19 cellular contexts compared by ENCODE assay signal in the genomic region with DNA sequence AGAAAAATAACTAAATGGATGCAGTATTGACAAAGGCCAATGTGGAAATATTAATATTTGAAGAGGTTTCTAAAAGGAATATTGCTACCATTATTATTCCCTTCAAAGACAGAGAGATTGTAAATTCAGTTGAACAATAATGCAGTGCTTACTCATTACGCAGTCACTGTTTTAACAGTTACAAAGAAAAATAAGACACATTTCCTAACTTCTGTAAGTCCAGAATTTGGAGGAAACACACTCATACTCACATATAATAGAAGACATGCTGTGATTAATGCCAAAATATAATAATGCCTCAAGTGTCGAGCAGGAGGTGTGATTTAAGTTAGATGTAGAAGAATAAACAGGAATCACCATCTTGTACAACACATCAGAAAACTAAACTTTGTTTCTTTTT.
DNase-seq lines count a peak whose midpoint lies in the region; ATAC-seq and TF ChIP-seq lines count a peak whose summit lies in the region.
"Had no signal": no experiment of that assay in that cellular context is flagged by ENCODE, and none has a peak within 500 bp of the region (broad histone marks: within the 10 kb centered on the region; RNA-seq: fewer than 3 reads in every experiment).

No MANE protein-coding gene starts in this region.

- no peaks in the 10 kb centered on the region for H3K4me1 ChIP-seq in naive thymus-derived CD4-positive, alpha-beta T cell (ENCODE audit: control insufficient read depth in 2 of 2, insufficient read depth in 2 of 2, low read length in 2 of 2)
- H3K4me1 ChIP-seq: BLaER1 treated with 17β-estradiol and CSF1 and Interleukin-3, amounts not matched to agents 10 nM and 100 nM had no signal

- POLR2A ChIA-PET in naive thymus-derived CD4-positive, alpha-beta T cell (lab: Charles Lee): no interaction called here

- H3K27me3 ChIP-seq in naive thymus-derived CD4-positive, alpha-beta T cell (ENCODE audit: control insufficient read depth in 2 of 2, insufficient read depth in 2 of 2, low read length in 2 of 2): no peaks in the 10 kb centered on the region
- H3K27me3 ChIP-seq: BLaER1 treated with 17β-estradiol and CSF1 and Interleukin-3, amounts not matched to agents 10 nM and 100 nM had no signal

- DNase-seq in ELR (ENCODE audit: low read depth) (peak; percentile 46), M059J (ENCODE audit: low read depth) (peak; percentile 14), dermis blood vessel endothelial cell (peak; percentile 75), foreskin fibroblast (peak; percentile 46 to 69), CD1c-positive myeloid dendritic cell (ENCODE audit: extremely low spot score) (no peak), DMS153 (lab: John Stamatoyannopoulos, UW) (no peak), ecto neural progenitor cell (ENCODE audit: low spot score) (no peak)
- no peak for DNase-seq in naive thymus-derived CD4-positive, alpha-beta T cell
- DNase-seq: CD8-positive, alpha-beta T cell; GF-D8; KG1; NCI-H1105; NCI-H2029 treated with DMSO at 0.1 percent for 48 hours; NCI-H345; NCI-H524; Right ventricle myocardium superior; SW 1271 had no signal

- H3K36me3 ChIP-seq in naive thymus-derived CD4-positive, alpha-beta T cell (ENCODE audit: control insufficient read depth in 2 of 3, insufficient read depth in 3 of 3, low read length in 3 of 3): no peaks in the 10 kb centered on the region
- H3K36me3 ChIP-seq: BLaER1 treated with 17β-estradiol and CSF1 and Interleukin-3, amounts not matched to agents 10 nM and 100 nM had no signal

- no peak overlapping the region for H3K4me3 Mint-ChIP-seq in naive thymus-derived CD4-positive, alpha-beta T cell
- H3K4me3 Mint-ChIP-seq: CD8-positive, alpha-beta T cell had no signal

- no peak overlapping the region for H3K27ac ChIP-seq in naive thymus-derived CD4-positive, alpha-beta T cell (ENCODE audit: low read depth, low read length)
- H3K27ac ChIP-seq: BLaER1 treated with 17β-estradiol and CSF1 and Interleukin-3, amounts not matched to agents 10 nM and 100 nM; HL-60 had no signal

- no peak for TF ChIP-seq CTCF in foreskin fibroblast (IDR thresholded peaks at IDR 0.05; ENCODE audit: low read depth, low read length)

- H3K4me3 ChIP-seq in foreskin fibroblast (ENCODE audit: low read depth in 1 of 2, low read length in 2 of 2): no peak overlapping the region
- H3K4me3 ChIP-seq in naive thymus-derived CD4-positive, alpha-beta T cell (ENCODE audit: low read length): no peak overlapping the region
- H3K4me3 ChIP-seq: BLaER1 treated with 17β-estradiol and CSF1 and Interleukin-3, amounts not matched to agents 10 nM and 100 nM had no signal

- peaks cover 0 to 5% (median 0%) of the 10 kb centered on the region in 11 donors for H3K9me3 Mint-ChIP-seq in naive thymus-derived CD4-positive, alpha-beta T cell
- H3K9me3 Mint-ChIP-seq: CD8-positive, alpha-beta T cell had no signal

- intact Hi-C loops in naive thymus-derived CD4-positive, alpha-beta T cell (cut with micrococcal nuclease): no loop called here

- H3K4me1 Mint-ChIP-seq in naive thymus-derived CD4-positive, alpha-beta T cell: no peaks in the 10 kb centered on the region

- H3K27me3 Mint-ChIP-seq in naive thymus-derived CD4-positive, alpha-beta T cell: peaks cover 0 to 5% (median 0%) of the 10 kb centered on the region in 5 donors

- no peaks in the 10 kb centered on the region for H3K36me3 Mint-ChIP-seq in naive thymus-derived CD4-positive, alpha-beta T cell
- H3K36me3 Mint-ChIP-seq: CD8-positive, alpha-beta T cell had no signal

- ATAC-seq in naive thymus-derived CD4-positive, alpha-beta T cell: no peak
- ATAC-seq: CD8-positive, alpha-beta T cell had no signal

- no peak overlapping the region for H3K27ac Mint-ChIP-seq in naive thymus-derived CD4-positive, alpha-beta T cell
- H3K27ac Mint-ChIP-seq: CD8-positive, alpha-beta T cell had no signal

- CTCF ChIA-PET in naive thymus-derived CD4-positive, alpha-beta T cell (lab: Charles Lee): no interaction called here

- H3K9me3 ChIP-seq in naive thymus-derived CD4-positive, alpha-beta T cell (ENCODE audit: control insufficient read depth in 2 of 3, low read length in 3 of 3): no peaks in the 10 kb centered on the region

Comparison
In these comparisons a context has a peak if more than half of its experiments do, and no peak if none do; other contexts are left out.
1. DNase-seq: peak in ELR (single experiment), M059J (single experiment), dermis blood vessel endothelial cell (single experiment) and foreskin fibroblast (2 of 2); none in CD1c-positive myeloid dendritic cell (single experiment), DMS153 (single experiment), naive thymus-derived CD4-positive, alpha-beta T cell (0 of 9) and ecto neural progenitor cell (single experiment).